26 cellular contexts compared by ENCODE assay signal in genomic region chr4:101398807-101399206, GRCh38. TPM values are rescaled to one million over a fixed set of nuclear protein-coding genes. Genes with fewer than 3 reads are reported as not detected.
DNase-seq lines count a peak whose midpoint lies in the region; ATAC-seq, FAIRE-seq and TF ChIP-seq lines count a peak whose summit lies in the region.
"Had no signal": no experiment of that assay in that cellular context is flagged by ENCODE, and none has a peak within 500 bp of the region (broad histone marks: within the 10 kb centered on the region; RNA-seq: fewer than 3 reads in every experiment).

No MANE protein-coding gene starts in this region.

- no peaks in the 10 kb centered on the region for H3K9me1 ChIP-seq in K562 (ENCODE audit: control insufficient read depth, insufficient read depth, low read length)

- ATAC-seq in A549 (no peak), HCT116 (no peak), K562 (no peak)
- ATAC-seq: GM12878 had no signal

- H3K36me3 ChIP-seq in HCT116 (ENCODE audit: control insufficient read depth in 1 of 2, insufficient read depth in 2 of 2, low read length in 2 of 2) (no peaks in the 10 kb centered on the region), K562 (ENCODE audit: control insufficient read depth, insufficient read depth, low read length) (no peaks in the 10 kb centered on the region), kidney (ENCODE audit: control insufficient read depth in 1 of 2, insufficient read depth in 2 of 2, low read length in 2 of 2) (no peaks in the 10 kb centered on the region)
- H3K36me3 ChIP-seq: BE2C, BLaER1 had no signal

- intact Hi-C loops in HCT116 (cut with micrococcal nuclease), result no loop called here
- intact Hi-C loops in K562 (cut with micrococcal nuclease), result no loop called here
- intact Hi-C loops in kidney (cut with DNase I), result no loop called here

- TF ChIP-seq POLR2A in A549 (IDR thresholded peaks at IDR 0.05; ENCODE audit: low read length), result no peak
- TF ChIP-seq POLR2A in HCT116 (IDR thresholded peaks at IDR 0.05; ENCODE audit: borderline replicate concordance, extremely low read depth, insufficient read depth, insufficient read length), result no peak
- no peak for TF ChIP-seq POLR2A in K562 (conservative IDR thresholded peaks at IDR 0.05)

- POLR2A ChIA-PET in A549 (lab: Yijun Ruan, JAX), result no interaction called here
- POLR2A ChIA-PET in HCT116 (lab: Charles Lee), result no interaction called here
- POLR2A ChIA-PET in K562 (lab: Yijun Ruan, JAX), result no interaction called here

- TF ChIP-seq EP300 in A549 (IDR thresholded peaks at IDR 0.05) (no peak), K562 (IDR thresholded peaks at IDR 0.05; ENCODE audit: low read length) (no peak)

- H3K4me1 ChIP-seq in A549 (peaks cover under 1% of the 10 kb centered on the region; the same call in 1 of the 3 replicates), HCT116 (ENCODE audit: control insufficient read depth in 1 of 2, insufficient read depth in 2 of 2, low read length in 2 of 2) (peaks cover under 1 to 5% of the 10 kb centered on the region in 2 experiments; a peak in 3 of 4 replicates), K562 (replicated peaks in 1 of 2; ENCODE audit: control insufficient read depth in 2 of 2, insufficient read depth in 2 of 2, low read length in 2 of 2) (no peaks in the 10 kb centered on the region), kidney (ENCODE audit: control insufficient read depth in 1 of 2, insufficient read depth in 1 of 2, low read depth in 1 of 2, low read length in 2 of 2) (no peaks in the 10 kb centered on the region)
- H3K4me1 ChIP-seq: BE2C, BLaER1 had no signal

- no peak for DNase-seq in A549 (ENCODE audit: low read depth in 1 of 2, low spot score in 1 of 2)
- no peak for DNase-seq in HCT116 (ENCODE audit: low read depth, low spot score)
- no peak for DNase-seq in K562 (ENCODE audit: extremely low read depth in 1 of 4, low spot score in 3 of 4)
- no peak for DNase-seq in kidney
- no peak for DNase-seq in activated T-cell treated with anti-CD3 and anti-CD28 coated beads, Interleukin-2, amount 50 U/mL, for 48 hours
- DNase-seq in NOMO-1 treated with DMSO at 0.1 percent for 48 hours (lab: John Stamatoyannopoulos, UW; ENCODE audit: unreplicated experiment), result no peak
- DNase-seq in A172 (ENCODE audit: low spot score), result no peak
- DNase-seq: 8988T; ACHN; BE2C; C1 segment of cervical spinal cord; CD4-positive, alpha-beta memory T cell; CD4-positive, CD25-positive, alpha-beta regulatory T cell; CD8-positive, alpha-beta memory T cell; COR-L47; DMS 273 treated with DMSO at 0.1 percent for 48 hours; DMS153; DMS53; DMS79; DND-41; EL; GDM1 had no signal

- no TSS peak for BruUV-seq in HCT116 (replicated peaks; lab: Mats Ljungman, UMichigan)
- BruUV-seq in K562 (replicated peaks; lab: Mats Ljungman, UMichigan), result no TSS peak

- H3K79me2 ChIP-seq in HCT116 (ENCODE audit: insufficient read depth, low read length), result no peaks in the 10 kb centered on the region
- no peaks in the 10 kb centered on the region for H3K79me2 ChIP-seq in K562 (ENCODE audit: control insufficient read depth, insufficient read depth, low read length)

- H3K4me2 ChIP-seq in A549 (no peak overlapping the region), HCT116 (ENCODE audit: low read length) (no peak overlapping the region), K562 (ENCODE audit: insufficient read depth, low read length) (no peak overlapping the region)
- H3K4me2 ChIP-seq: BLaER1 had no signal

- H3K27me3 ChIP-seq in HCT116 (ENCODE audit: insufficient read depth, low read length) (no peaks in the 10 kb centered on the region), K562 (ENCODE audit: control insufficient read depth in 2 of 2, insufficient read depth in 2 of 2, low read length in 2 of 2) (no peaks in the 10 kb centered on the region)
- H3K27me3 ChIP-seq: BE2C, BLaER1 had no signal

- H3K27ac ChIP-seq in A549, result no peak overlapping the region
- no peak overlapping the region for H3K27ac ChIP-seq in HCT116 (ENCODE audit: low read depth, low read length)
- no peak overlapping the region for H3K27ac ChIP-seq in K562 (ENCODE audit: extremely low read depth, low read depth, low read length)
- no peak overlapping the region for H3K27ac ChIP-seq in kidney (ENCODE audit: low read depth in 2 of 2, low read length in 2 of 2)
- H3K27ac ChIP-seq: BLaER1 had no signal

- H4K20me1 ChIP-seq in HCT116 (ENCODE audit: insufficient read depth) (no peaks in the 10 kb centered on the region), K562 (replicated peaks; ENCODE audit: control insufficient read depth, insufficient read depth, low read length) (no peaks in the 10 kb centered on the region)
- H4K20me1 ChIP-seq: BLaER1 had no signal

- in situ Hi-C loops in K562 (cut with MboI), result no loop called here

- CTCF ChIA-PET in A549 (lab: Yijun Ruan, JAX) (no interaction called here), HCT116 (lab: Charles Lee) (no interaction called here), K562 (lab: Yijun Ruan, JAX; ENCODE audit: low intra/inter-chr PET ratio) (no interaction called here)

- FAIRE-seq in A549 (lab: Jason Lieb, UNC), result no peak
- no peak for FAIRE-seq in K562 (lab: Jason Lieb, UNC)
- FAIRE-seq in kidney (lab: Jason Lieb, UNC), result peak; percentile 32
- FAIRE-seq: GM12878, GM12892, GM18507 had no signal

- TF ChIP-seq RAD21 in A549 (conservative IDR thresholded peaks at IDR 0.05 in 1 of 2, IDR thresholded peaks at IDR 0.05 in 1 of 2) (no peak), HCT116 (IDR thresholded peaks at IDR 0.05; ENCODE audit: low read depth) (no peak), K562 (CRISPR knock-in tag; conservative IDR thresholded peaks at IDR 0.05 in 1 of 2, IDR thresholded peaks at IDR 0.05 in 1 of 2) (no peak)

- RAD21 ChIA-PET in HCT116 (lab: Charles Lee; ENCODE audit: low non-redundant PET in 1 of 2, low total read pairs in 2 of 2, uncharacterized antibody in 2 of 2, unreplicated experiment in 2 of 2), result no interaction called here

- WGBS in A549 (ENCODE audit: missing lambda C conversion rate), result 95% methylated on average over 4 of the region's 4 CpGs
- 0% methylated on average over 4 of the region's 4 CpGs for WGBS in K562 (ENCODE audit: insufficient coverage, low coverage, missing lambda C conversion rate)

- H2AFZ ChIP-seq in HCT116 (ENCODE audit: low read depth, low read length, poor library complexity, severe bottlenecking), result peak overlapping the region; percentile 35
- no peak overlapping the region for H2AFZ ChIP-seq in K562 (ENCODE audit: low read depth, low read length)

- peaks cover 4% of the 10 kb centered on the region; the same call in 1 of the 2 replicates for H3K9me2 ChIP-seq in HCT116 (ENCODE audit: insufficient read depth)

- no peaks in the 10 kb centered on the region for H3K9me3 ChIP-seq in A549
- H3K9me3 ChIP-seq in HCT116 (ENCODE audit: control insufficient read depth in 1 of 2, insufficient read depth in 1 of 2, low read depth in 1 of 2, low read length in 2 of 2), result no peaks in the 10 kb centered on the region
- no peaks in the 10 kb centered on the region for H3K9me3 ChIP-seq in K562 (replicated peaks; ENCODE audit: control insufficient read depth, insufficient read depth, low read depth, low read length)
- H3K9me3 ChIP-seq in kidney (ENCODE audit: control insufficient read depth in 1 of 2, low read length in 2 of 2), result no peaks in the 10 kb centered on the region
- H3K9me3 ChIP-seq: BE2C, BLaER1 had no signal

- no peak overlapping the region for H3K9ac ChIP-seq in HCT116 (ENCODE audit: low read length)
- no peak overlapping the region for H3K9ac ChIP-seq in K562 (ENCODE audit: insufficient read depth in 1 of 2, low read depth in 2 of 2, low read length in 2 of 2)
- no peak overlapping the region for H3K9ac ChIP-seq in kidney (ENCODE audit: low read length in 2 of 2)
- H3K9ac ChIP-seq: BLaER1 had no signal

- H3K4me3 ChIP-seq in A549 (no peak overlapping the region), HCT116 (replicated peaks in 1 of 2; ENCODE audit: low read depth in 1 of 2, low read length in 2 of 2) (no peak overlapping the region), K562 (no peak overlapping the region), kidney (ENCODE audit: low read length in 2 of 2) (no peak overlapping the region)
- H3K4me3 ChIP-seq: BLaER1, GM12878 had no signal

- TF ChIP-seq CTCF in A549 (IDR thresholded peaks at IDR 0.05) (no peak), HCT116 (IDR thresholded peaks at IDR 0.05 in 2 of 3, conservative IDR thresholded peaks at IDR 0.05 in 1 of 3; ENCODE audit: borderline replicate concordance in 1 of 3, insufficient read depth in 1 of 3, low read depth in 2 of 3, low read length in 2 of 3) (no peak), K562 (IDR thresholded peaks at IDR 0.05 in 2 of 3, conservative IDR thresholded peaks at IDR 0.05 in 1 of 3; ENCODE audit: insufficient read depth in 2 of 3, low read depth in 1 of 3, low read length in 3 of 3) (no peak), kidney (IDR thresholded peaks at IDR 0.05; ENCODE audit: borderline replicate concordance, extremely low read depth, insufficient read depth) (no peak)

RNA-seq across cellular contexts. Expression of gene PPP3CA, which starts 51.5 kb away (rescaled TPM):
- polyA plus RNA-seq in A549 (2011; rRNA removed) (33.7 and 42.4 TPM in 2 replicates), A549 (2017; fragmentation: RNase III; extraction: RNeasy Plus Mini Kit Qiagen cat#74134 plus additional on column Dnase treatment) (19.5 to 25.8 TPM (median 21.4 TPM) in 3 replicates), K562 (2011; rRNA removed) (1.6 and 1.7 TPM in 2 replicates), K562 (2014; fragmentation: Illumina TruSeq; extraction: Trizol) (1.4 and 1.9 TPM in 2 replicates), K562 (2014; fragmentation: Nextera tagmentation; extraction: Ambion mirVana) (1 to 10 TPM; 1.4 TPM), K562 (2014; rRNA removed) (0.94 and 1.0 TPM in 2 replicates), kidney (ENCODE audit: insufficient read depth, low read depth, low replicate concordance) (6.9 TPM)
- polyA plus RNA-seq in A549 (2012; cell fraction: cytosol; rRNA removed), result 7.4 and 9.1 TPM in 2 replicates
- 5.6 and 7.0 TPM in 2 replicates for polyA plus RNA-seq in A549 (2012; cell fraction: nucleus; rRNA removed)
- polyA minus RNA-seq in A549 (2011; rRNA and poly(A)+ RNA removed), result 36.3 and 46.9 TPM in 2 replicates
- total RNA-seq in HCT116 (2021; ENCODE audit: unreplicated experiment) (133 TPM), K562 (2014; rRNA removed) (1.4 and 1.6 TPM in 2 replicates), K562 (2014; rRNA removed; fragmentation: Illumina TruSeq; extraction: Trizol) (2.0 and 3.0 TPM in 2 replicates), K562 (2015; rRNA removed; fragmentation: Illumina TruSeq; extraction: Trizol) (2.6 and 2.8 TPM in 2 replicates), K562 (2021) (2.8 and 3.2 TPM in 2 replicates), kidney (31.5 TPM)
- 34.1 and 53.4 TPM in 2 replicates for polyA plus RNA-seq in HCT116 (2012)
- total RNA-seq in K562 (2011; cell fraction: chromatin; rRNA removed; ENCODE audit: low replicate concordance), result 2.3 and 4.3 TPM in 2 replicates
- 0.83 and 0.92 TPM in 2 replicates for total RNA-seq in K562 (2011; cell fraction: nucleolus; rRNA removed)
- total RNA-seq in K562 (2011; cell fraction: nucleoplasm; rRNA removed), result 0.81 and 1.1 TPM in 2 replicates
- 0.57 and 0.74 TPM in 2 replicates for polyA plus RNA-seq in K562 (2011; cell fraction: cytosol; rRNA removed)
- 0.62 and 0.75 TPM in 2 replicates for polyA plus RNA-seq in K562 (2011; cell fraction: nucleus; rRNA removed)
- 5.3 and 6.2 TPM in 2 replicates for polyA plus RNA-seq in K562 (2012)
- polyA minus RNA-seq in K562 (2011; rRNA and poly(A)+ RNA removed), result 4.2 and 4.8 TPM in 2 replicates
- polyA minus RNA-seq in K562 (2011; cell fraction: cytosol; rRNA and poly(A)+ RNA removed), result 2.3 and 3.5 TPM in 2 replicates
- polyA minus RNA-seq in K562 (2011; cell fraction: nucleus; rRNA and poly(A)+ RNA removed), result 1.9 and 2.8 TPM in 2 replicates
- 40.6 and 48.0 TPM in 2 replicates for total RNA-seq in A172 (2014; rRNA removed; shearing (Covaris generic))

Comparison
In these comparisons a context has a peak if more than half of its experiments do, and no peak if none do; other contexts are left out.
1. Of the 35 proteins assayed by ChIP-seq in both K562 and A549: peak only in K562: none; only in A549: MAFK; in both: none; in neither: 34.